In the genomic region with DNA sequence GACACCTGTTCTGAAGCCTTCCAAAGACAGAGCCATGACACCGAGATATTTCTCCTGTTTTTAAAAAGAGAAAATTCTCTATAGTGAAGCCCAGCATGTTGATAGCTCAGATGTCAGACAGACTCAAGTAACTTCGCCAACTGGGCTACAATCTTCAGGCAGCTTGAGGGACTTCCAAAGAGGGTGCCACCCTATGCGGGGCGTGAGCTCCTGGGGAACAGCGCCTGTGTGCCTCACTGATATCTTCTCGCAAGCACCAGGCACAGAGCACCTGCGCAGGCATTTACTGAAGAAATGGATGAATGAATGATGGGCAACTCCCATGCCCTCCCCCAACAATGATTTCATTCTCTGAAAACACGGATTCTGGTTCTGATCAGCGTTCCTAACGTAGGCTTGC, we compare ENCODE assay signal across 28 cellular contexts. TPM values are rescaled to one million over a fixed set of nuclear protein-coding genes. Genes with fewer than 3 reads are reported as not detected.
"Had no signal": no experiment of that assay in that cellular context is flagged by ENCODE, and none has a peak within 500 bp of the region (broad histone marks: within the 10 kb centered on the region; RNA-seq: fewer than 3 reads in every experiment).

No MANE protein-coding gene starts in this region.

- H3K4me1 Mint-ChIP-seq: activated CD4-positive, alpha-beta T cell treated with anti-CD3 and anti-CD28 coated beads, Interleukin-2, amount 10 ng/mL, durations not matched to agents 7 days and 5 days; activated naive CD8-positive, alpha-beta T cell treated with anti-CD3 and anti-CD28 coated beads, Interleukin-2, amount 50 U/mL, for 24 hours had no signal

- H3K4me3 ChIP-seq: ascending aorta, body of pancreas, cardiac muscle cell, MG63, SK-N-MC had no signal

- H3K27me3 Mint-ChIP-seq: activated CD4-positive, alpha-beta T cell treated with anti-CD3 and anti-CD28 coated beads, Interleukin-2, amount 10 ng/mL, durations not matched to agents 7 days and 5 days had no signal

- H3K27ac Mint-ChIP-seq: activated CD4-positive, alpha-beta memory T cell treated with anti-CD3 and anti-CD28 coated beads for 36 hours; activated CD4-positive, alpha-beta T cell treated with anti-CD3 and anti-CD28 coated beads, Interleukin-2, amount 10 ng/mL, durations not matched to agents 7 days and 5 days; activated naive CD4-positive, alpha-beta T cell treated with anti-CD3 and anti-CD28 coated beads, Interleukin-2, amount 50 U/mL, for 72 hours; activated naive CD8-positive, alpha-beta T cell treated with anti-CD3 and anti-CD28 coated beads, Interleukin-2, amount 50 U/mL, for 24 hours had no signal

- DNase-seq: activated CD4-positive, alpha-beta memory T cell treated with anti-CD3 and anti-CD28 coated beads for 36 hours; activated CD4-positive, alpha-beta T cell treated with anti-CD3 and anti-CD28 coated beads, Interleukin-2, amount 10 ng/mL, durations not matched to agents 7 days and 5 days; activated CD4-positive, CD25-positive, alpha-beta regulatory T cell; activated CD8-positive, alpha-beta memory T cell treated with anti-CD3 and anti-CD28 coated beads for 24 hours; activated effector memory CD4-positive, alpha-beta T cell treated with anti-CD3 and anti-CD28 coated beads, Interleukin-2, amount 50 U/mL, for 16 hours; activated naive CD4-positive, alpha-beta T cell treated with Interleukin-2 at 50 U/mL for 16 hours; activated naive CD8-positive, alpha-beta T cell treated with anti-CD3 and anti-CD28 coated beads, Interleukin-2, amount 50 U/mL, for 24 hours; activated T-cell treated with anti-CD3 and anti-CD28 coated beads, Interleukin-2, amount 50 U/mL, for 4 hours; amniotic stem cell; body of pancreas; MV-4-11; NCI-H1092 treated with DMSO at 0.1 percent for 48 hours; NCI-H1417 treated with DMSO at 0.1 percent for 48 hours; NCI-H1694; NCI-H2029 treated with DMSO at 0.1 percent for 48 hours; NCI-H510A treated with DMSO at 0.1 percent for 48 hours; NCI-H69; NK-92 treated with Interleukin-12 subunit alpha and Interleukin-12 subunit beta, amount 100 ng/mL, for 24 hours; T-helper 1 cell had no signal

- H3K36me3 ChIP-seq: cardiac muscle cell, MG63 had no signal

- ATAC-seq: activated naive CD4-positive, alpha-beta T cell treated with anti-CD3 and anti-CD28 coated beads, Interleukin-2, amount 50 U/mL, for 72 hours; activated naive CD8-positive, alpha-beta T cell treated with anti-CD3 and anti-CD28 coated beads, Interleukin-2, amount 50 U/mL, for 24 hours; activated T-cell treated with anti-CD3 and anti-CD28 coated beads, Interleukin-2, amount 50 U/mL, for 4 hours; body of pancreas; PC-3; Right ventricle myocardium inferior had no signal

- H3K4me3 Mint-ChIP-seq: activated CD4-positive, alpha-beta memory T cell treated with anti-CD3 and anti-CD28 coated beads for 36 hours; activated CD4-positive, alpha-beta T cell treated with anti-CD3 and anti-CD28 coated beads, Interleukin-2, amount 10 ng/mL, durations not matched to agents 7 days and 5 days; activated naive CD8-positive, alpha-beta T cell treated with anti-CD3 and anti-CD28 coated beads, Interleukin-2, amount 50 U/mL, for 24 hours; activated T-cell treated with anti-CD3 and anti-CD28 coated beads, Interleukin-2, amount 50 U/mL, for 4 hours had no signal

- H3K9me3 Mint-ChIP-seq: activated CD4-positive, alpha-beta memory T cell treated with anti-CD3 and anti-CD28 coated beads for 36 hours; activated CD4-positive, alpha-beta T cell treated with anti-CD3 and anti-CD28 coated beads, Interleukin-2, amount 10 ng/mL, durations not matched to agents 7 days and 5 days; activated naive CD4-positive, alpha-beta T cell treated with anti-CD3 and anti-CD28 coated beads, Interleukin-2, amount 50 U/mL, for 72 hours; activated naive CD8-positive, alpha-beta T cell treated with anti-CD3 and anti-CD28 coated beads, Interleukin-2, amount 50 U/mL, for 24 hours; activated T-cell treated with anti-CD3 and anti-CD28 coated beads, Interleukin-2, amount 50 U/mL, for 4 hours had no signal

- H3K27ac ChIP-seq: ascending aorta, body of pancreas, cardiac muscle cell, KMS-11, SK-N-MC had no signal

- H3K36me3 Mint-ChIP-seq: activated CD4-positive, alpha-beta memory T cell treated with anti-CD3 and anti-CD28 coated beads for 36 hours; activated naive CD4-positive, alpha-beta T cell treated with anti-CD3 and anti-CD28 coated beads, Interleukin-2, amount 50 U/mL, for 72 hours had no signal

- H3K4me2 ChIP-seq: KMS-11 had no signal

- H3K4me1 ChIP-seq: ascending aorta had no signal

- H3K27me3 ChIP-seq: ascending aorta, body of pancreas, cardiac muscle cell, MG63 had no signal

- H3K9me3 ChIP-seq: ascending aorta, body of pancreas, MG63 had no signal

RNA-seq across cellular contexts. Expression of a gene that starts 17.6 kb away (rescaled TPM):
- total RNA-seq: T-helper 2 cell treated with Interferon-gamma antibody and Interleukin-4, amounts not matched to agents 100 ng/mL and 5 ng/mL, for 36 hours had no signal
